In the genomic region with DNA sequence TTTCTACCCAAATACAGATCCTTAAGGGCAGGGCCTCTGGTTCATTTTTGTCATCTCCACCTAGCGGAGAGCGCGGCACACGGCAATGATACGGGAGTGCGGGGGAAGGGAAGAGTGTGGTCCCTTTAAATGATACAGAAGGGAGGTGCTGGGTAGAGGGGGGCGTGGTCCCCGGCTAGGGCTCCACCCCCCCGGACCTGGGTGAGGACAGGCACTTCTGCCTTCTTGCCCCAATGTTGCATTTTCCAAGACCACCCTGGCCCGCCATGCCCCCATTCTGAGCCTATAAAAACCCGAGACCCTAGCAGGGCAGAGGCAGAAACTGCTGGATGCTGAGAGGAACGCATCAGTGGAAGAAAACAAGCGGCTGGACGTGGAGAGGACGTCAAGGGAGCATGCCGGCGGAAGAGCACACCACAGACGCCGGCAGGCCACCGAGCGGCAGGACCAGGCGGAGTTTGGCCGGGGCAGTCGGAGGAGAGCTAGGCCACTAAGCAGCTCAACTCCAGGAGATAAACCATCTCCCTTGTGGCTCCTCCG, we compare ENCODE assay signal across 8 cellular contexts. TPM values are rescaled to one million over a fixed set of nuclear protein-coding genes. Genes with fewer than 3 reads are reported as not detected.
DNase-seq lines count a peak whose midpoint lies in the region; ATAC-seq, FAIRE-seq and TF ChIP-seq lines count a peak whose summit lies in the region.

No MANE protein-coding gene starts in this region.

- no peaks in the 10 kb centered on the region for H3K9me3 Mint-ChIP-seq in activated naive CD4-positive, alpha-beta T cell treated with anti-CD3 and anti-CD28 coated beads for 36 hours

- CTCF ChIA-PET in activated naive CD4-positive, alpha-beta T cell treated with anti-CD3 and anti-CD28 coated beads for 36 hours (lab: Charles Lee) = no interaction called here
- CTCF ChIA-PET in HepG2 (lab: Yijun Ruan, JAX; ENCODE audit: low intra/inter-chr PET ratio, low total read pairs) = no interaction called here

- peak overlapping the region in 1 of 3 experiments; percentile 44; a peak in 2 of 6 replicates for H3K4me3 ChIP-seq in HepG2 (replicated peaks in 1 of 3; ENCODE audit: insufficient read depth in 1 of 3, low read depth in 2 of 3, low read length in 3 of 3)
- H3K4me3 ChIP-seq in stomach = peak overlapping the region in 3 of 4 donors; percentile 3 to 29 (median 27)
- H3K4me3 ChIP-seq in GM23248 = no peak overlapping the region

- 82% methylated on average over 25 of the region's 25 CpGs for WGBS in HepG2 (ENCODE audit: low lambda C conversion rate)
- 56 to 70% (median 67%) methylated on average over 25 of the region's 25 CpGs for WGBS in stomach, 5 donors
- 74% methylated on average over 24 to 25 of the region's 25 CpGs for WGBS in GM23248 (ENCODE audit: low coverage in 1 of 2, low lambda C conversion rate in 2 of 2, missing lambda C conversion rate in 2 of 2), 2 experiments

- intact Hi-C loops in activated naive CD4-positive, alpha-beta T cell treated with anti-CD3 and anti-CD28 coated beads for 36 hours (cut with micrococcal nuclease) = loop anchor here (10.0 kb wide), 1 partner anchor 151 kb away; the partner anchor contains the start of gene CFAP410
- intact Hi-C loops in HepG2 (cut with micrococcal nuclease; ENCODE audit: unreplicated experiment) = loop anchor here (10.0 kb wide), 1 partner anchor 181 kb away; the partner anchor contains the start of gene PFKL
- intact Hi-C loops in stomach (cut with DNase I; ENCODE audit: low total_unique reads) = no loop called here

- TF ChIP-seq RAD21 in HepG2 (CRISPR knock-in tag; IDR thresholded peaks at IDR 0.05) = no peak

- DNase-seq in stimulated activated naive CD4-positive, alpha-beta T cell (lab: John Stamatoyannopoulos, UW) = peak in 5 of 6 experiments; percentile 12 to 56 (median 25)
- DNase-seq in stimulated activated naive CD4-positive, alpha-beta T cell treated with Interleukin-2 at 50 U/mL for 16 hours (lab: John Stamatoyannopoulos, UW) = no peak
- no peak for DNase-seq in activated naive CD4-positive, alpha-beta T cell treated with anti-CD3 and anti-CD28 coated beads for 36 hours
- DNase-seq in HepG2 (ENCODE audit: low spot score) = no peak
- no peak for DNase-seq in stomach
- DNase-seq in GM23248 = no peak
- no peak for DNase-seq in superior temporal gyrus (ENCODE audit: extremely low spot score)

- TF ChIP-seq EP300 in HepG2 (IDR thresholded peaks at IDR 0.05; ENCODE audit: low read depth in 2 of 2, low read length in 2 of 2) = no peak
- TF ChIP-seq EP300 in HepG2 (CRISPR knock-in tag; IDR thresholded peaks at IDR 0.05; ENCODE audit: borderline replicate concordance) = no peak
- no peak for TF ChIP-seq EP300 in stomach (IDR thresholded peaks at IDR 0.05)

- no peak overlapping the region for H3K27ac Mint-ChIP-seq in activated naive CD4-positive, alpha-beta T cell treated with anti-CD3 and anti-CD28 coated beads for 36 hours

- no peaks in the 10 kb centered on the region for H3F3A ChIP-seq in GM23248 (ENCODE audit: insufficient read depth)

- ATAC-seq in HepG2 = no peak
- ATAC-seq in HG03159 (IDR thresholded peaks at IDR 0.05; ENCODE audit: unreplicated experiment) = no peak

- FAIRE-seq in HepG2 (lab: Jason Lieb, UNC) = no peak

- TF ChIP-seq POLR2A in HepG2 (IDR thresholded peaks at IDR 0.05; ENCODE audit: insufficient read depth in 1 of 2, low read depth in 2 of 2, low read length in 2 of 2) = no peak
- no peak for TF ChIP-seq POLR2A in stomach (IDR thresholded peaks at IDR 0.05)

- H3K4me1 ChIP-seq in HepG2 (ENCODE audit: insufficient read depth, low read length) (peaks cover 75% of the 10 kb centered on the region), stomach (peaks cover 0 to 21% (median 12%) of the 10 kb centered on the region in 4 donors), GM23248 (ENCODE audit: insufficient read depth) (no peaks in the 10 kb centered on the region)

- H3K9ac ChIP-seq in HepG2 (ENCODE audit: insufficient read depth, low read depth, low read length) = peak overlapping the region; percentile 36; the same call in 1 of the 2 replicates
- H3K9ac ChIP-seq in GM23248 = no peak overlapping the region

- BruUV-seq in HepG2 (replicated peaks; lab: Mats Ljungman, UMichigan) = no TSS peak

- H3K27me3 Mint-ChIP-seq in activated naive CD4-positive, alpha-beta T cell treated with anti-CD3 and anti-CD28 coated beads for 36 hours (ENCODE audit: low read depth) = no peaks in the 10 kb centered on the region

- no peaks in the 10 kb centered on the region for H4K20me1 ChIP-seq in HepG2 (ENCODE audit: insufficient read depth, low read length)
- H4K20me1 ChIP-seq in GM23248 (ENCODE audit: insufficient read depth) = no peaks in the 10 kb centered on the region

- peak; percentile 34; the same call in 1 of the 2 replicates for TF ChIP-seq CTCF in HepG2 (CRISPR knock-in tag; IDR thresholded peaks at IDR 0.05)
- peak in 4 of 7 experiments; percentile 21 to 40 (median 26) for TF ChIP-seq CTCF in stomach (IDR thresholded peaks at IDR 0.05)

- in situ Hi-C loops in HepG2 (cut with HindIII; ENCODE audit: extremely low pct_ligation_motif_present, low pct_unique_long_range_greater_than_20kb) = no loop called here
- in situ Hi-C loops in GM23248 (cut with MboI) = no loop called here

- H3K9me2 ChIP-seq in GM23248 (ENCODE audit: insufficient read depth) = no peaks in the 10 kb centered on the region

- H3K36me3 Mint-ChIP-seq in activated naive CD4-positive, alpha-beta T cell treated with anti-CD3 and anti-CD28 coated beads for 36 hours (ENCODE audit: low read depth) = no peaks in the 10 kb centered on the region

- H3K36me3 ChIP-seq in HepG2 (replicated peaks in 1 of 2; ENCODE audit: control insufficient read depth in 1 of 2, insufficient read depth in 2 of 2, low read length in 2 of 2) = peaks cover 5 to 6% of the 10 kb centered on the region in 2 experiments; a peak in 2 of 5 replicates
- peaks cover 0 to under 1% (median 0%) of the 10 kb centered on the region in 4 donors for H3K36me3 ChIP-seq in stomach
- no peaks in the 10 kb centered on the region for H3K36me3 ChIP-seq in GM23248 (ENCODE audit: low read depth)

- no peak overlapping the region for H2AFZ ChIP-seq in HepG2 (ENCODE audit: low read length)
- H2AFZ ChIP-seq in GM23248 = no peak overlapping the region

- no peaks in the 10 kb centered on the region; a peak in 1 of 5 replicates for H3K27me3 ChIP-seq in HepG2 (ENCODE audit: control insufficient read depth in 1 of 2, insufficient read depth in 2 of 2, low read length in 2 of 2)
- H3K27me3 ChIP-seq in stomach = peaks cover 0 to 7% (median 0%) of the 10 kb centered on the region in 3 donors
- H3K27me3 ChIP-seq in GM23248 (replicated peaks; ENCODE audit: insufficient read depth) = peaks cover 6% of the 10 kb centered on the region; the same call in 1 of the 2 replicates

- peaks cover 3% of the 10 kb centered on the region for H3K4me1 Mint-ChIP-seq in activated naive CD4-positive, alpha-beta T cell treated with anti-CD3 and anti-CD28 coated beads for 36 hours (ENCODE audit: low read depth)

- H3K27ac ChIP-seq in HepG2 (ENCODE audit: extremely low read length, insufficient read depth, low read length) (peak overlapping the region; percentile 37), stomach (no peak overlapping the region), GM23248 (no peak overlapping the region)

- POLR2A ChIA-PET in HepG2 (lab: Yijun Ruan, JAX) = no interaction called here

- H3K4me2 ChIP-seq in HepG2 (ENCODE audit: low read depth, low read length) (peak overlapping the region; percentile 70), GM23248 (ENCODE audit: unreplicated experiment) (no peak overlapping the region)

- H3K79me2 ChIP-seq in HepG2 (ENCODE audit: insufficient read depth, low read length) (peaks cover 49% of the 10 kb centered on the region), GM23248 (ENCODE audit: insufficient read depth) (no peaks in the 10 kb centered on the region)

- peak overlapping the region; percentile 29 for H3K4me3 Mint-ChIP-seq in activated naive CD4-positive, alpha-beta T cell treated with anti-CD3 and anti-CD28 coated beads for 36 hours

- H3K9me3 ChIP-seq in HepG2 (ENCODE audit: low read length) = no peaks in the 10 kb centered on the region
- H3K9me3 ChIP-seq in stomach = no peaks in the 10 kb centered on the region
- no peaks in the 10 kb centered on the region for H3K9me3 ChIP-seq in GM23248 (ENCODE audit: low read depth)

RNA-seq across cellular contexts. Expression of gene LRRC3, which starts 30.0 kb away (rescaled TPM):
- 1 to 10 TPM; 2.5 to 2.8 TPM for total RNA-seq in activated naive CD4-positive, alpha-beta T cell treated with anti-CD3 and anti-CD28 coated beads for 36 hours
- total RNA-seq in HepG2 (2016; rRNA removed; fragmentation: Illumina TruSeq; extraction: Trizol) (3.9 and 4.8 TPM in 2 replicates), stomach (1 to 10 TPM; 1.2 to 8.0 (median 5.5) TPM)
- 0.97 and 1.1 TPM in 2 replicates for total RNA-seq in HepG2 (2016; cell fraction: cytosol; rRNA removed; fragmentation: Illumina TruSeq; extraction: Trizol; ENCODE audit: low read depth)
- 3.1 and 4.8 TPM in 2 replicates for total RNA-seq in HepG2 (2016; cell fraction: insoluble cytoplasmic fraction; rRNA removed; fragmentation: Illumina TruSeq; extraction: Trizol)
- 3.5 and 4.4 TPM in 2 replicates for total RNA-seq in HepG2 (2016; cell fraction: membrane; rRNA removed; fragmentation: Illumina TruSeq; extraction: Trizol)
- 5.2 and 5.7 TPM in 2 replicates for total RNA-seq in HepG2 (2016; cell fraction: nucleus; rRNA removed; fragmentation: Illumina TruSeq; extraction: Trizol)
- polyA plus RNA-seq in HepG2 (2011; rRNA removed) (16.5 and 24.3 TPM in 2 replicates), stomach (1 to 10 TPM in 2 of 3 donors, under 1 TPM in 1; 0.76 to 1.3 (median 1.3) TPM), GM23248 (2016; fragmentation: Nextera tagmentation; extraction: Ambion mirVana) (0.28 and 0.29 TPM in 2 replicates)
- 17.5 and 19.8 TPM in 2 replicates for polyA plus RNA-seq in HepG2 (2011; cell fraction: cytosol; rRNA removed)
- polyA plus RNA-seq in HepG2 (2011; cell fraction: nucleus; rRNA removed) = 25.9 and 31.8 TPM in 2 replicates
- polyA plus RNA-seq in HepG2 (2012) = 24.1 and 27.1 TPM in 2 replicates
- polyA plus RNA-seq in HepG2 (2016; cell fraction: cytosol; fragmentation: Illumina TruSeq; extraction: Trizol; ENCODE audit: low read depth) = 0.99 and 1.3 TPM in 2 replicates
- polyA plus RNA-seq in HepG2 (2016; cell fraction: insoluble cytoplasmic fraction; fragmentation: Illumina TruSeq; extraction: Trizol; ENCODE audit: low read depth) = 4.4 and 5.5 TPM in 2 replicates
- polyA plus RNA-seq in HepG2 (2016; cell fraction: membrane; fragmentation: Illumina TruSeq; extraction: Trizol; ENCODE audit: low read depth) = 2.9 and 3.4 TPM in 2 replicates
- polyA plus RNA-seq in HepG2 (2016; cell fraction: nucleus; fragmentation: Illumina TruSeq; extraction: Trizol; ENCODE audit: insufficient read depth, low read depth) = 10.0 TPM in 2 replicates
- 3.8 and 34.5 TPM in 2 replicates for polyA minus RNA-seq in HepG2 (2011; rRNA and poly(A)+ RNA removed; ENCODE audit: low replicate concordance)
- 16.0 and 20.9 TPM in 2 replicates for polyA minus RNA-seq in HepG2 (2011; cell fraction: cytosol; rRNA and poly(A)+ RNA removed)
- 10.4 and 13.4 TPM in 2 replicates for polyA minus RNA-seq in HepG2 (2011; cell fraction: nucleus; rRNA and poly(A)+ RNA removed)
- 0.32 and 0.38 TPM in 2 replicates for total RNA-seq in GM23248 (2014; rRNA removed; shearing (Covaris generic))

RNA-seq across cellular contexts. Expression of gene KRTAP10-1, which starts 54.7 kb away (rescaled TPM):
- not detected for total RNA-seq in activated naive CD4-positive, alpha-beta T cell treated with anti-CD3 and anti-CD28 coated beads for 36 hours
- total RNA-seq in HepG2 (2016; rRNA removed; fragmentation: Illumina TruSeq; extraction: Trizol) (not detected in 2 replicates), stomach (not detected)
- not detected in 2 replicates for total RNA-seq in HepG2 (2016; cell fraction: cytosol; rRNA removed; fragmentation: Illumina TruSeq; extraction: Trizol; ENCODE audit: low read depth)
- not detected in 2 replicates for total RNA-seq in HepG2 (2016; cell fraction: insoluble cytoplasmic fraction; rRNA removed; fragmentation: Illumina TruSeq; extraction: Trizol)
- total RNA-seq in HepG2 (2016; cell fraction: membrane; rRNA removed; fragmentation: Illumina TruSeq; extraction: Trizol) = not detected in 2 replicates
- not detected in 2 replicates for total RNA-seq in HepG2 (2016; cell fraction: nucleus; rRNA removed; fragmentation: Illumina TruSeq; extraction: Trizol)
- polyA plus RNA-seq in HepG2 (2011; rRNA removed) (not detected in 2 replicates), stomach (not detected), GM23248 (2016; fragmentation: Nextera tagmentation; extraction: Ambion mirVana) (not detected in 2 replicates)
- polyA plus RNA-seq in HepG2 (2011; cell fraction: cytosol; rRNA removed) = not detected in 2 replicates
- polyA plus RNA-seq in HepG2 (2011; cell fraction: nucleus; rRNA removed) = not detected in 2 replicates
- polyA plus RNA-seq in HepG2 (2012) = not detected in 2 replicates
- not detected in 2 replicates for polyA plus RNA-seq in HepG2 (2016; cell fraction: cytosol; fragmentation: Illumina TruSeq; extraction: Trizol; ENCODE audit: low read depth)
- polyA plus RNA-seq in HepG2 (2016; cell fraction: insoluble cytoplasmic fraction; fragmentation: Illumina TruSeq; extraction: Trizol; ENCODE audit: low read depth) = not detected in 2 replicates
- not detected in 2 replicates for polyA plus RNA-seq in HepG2 (2016; cell fraction: membrane; fragmentation: Illumina TruSeq; extraction: Trizol; ENCODE audit: low read depth)
- not detected in 2 replicates for polyA plus RNA-seq in HepG2 (2016; cell fraction: nucleus; fragmentation: Illumina TruSeq; extraction: Trizol; ENCODE audit: insufficient read depth, low read depth)
- polyA minus RNA-seq in HepG2 (2011; rRNA and poly(A)+ RNA removed; ENCODE audit: low replicate concordance) = 0.16 TPM in 1 of 2 replicates, not detected in the other
- polyA minus RNA-seq in HepG2 (2011; cell fraction: cytosol; rRNA and poly(A)+ RNA removed) = not detected in 2 replicates
- polyA minus RNA-seq in HepG2 (2011; cell fraction: nucleus; rRNA and poly(A)+ RNA removed) = not detected in 2 replicates
- total RNA-seq in GM23248 (2014; rRNA removed; shearing (Covaris generic)) = not detected in 2 replicates

Comparison
In these comparisons a context has a peak if more than half of its experiments do, and no peak if none do; other contexts are left out.
1. DNase-seq: peak in stimulated activated naive CD4-positive, alpha-beta T cell (5 of 6); none in stimulated activated naive CD4-positive, alpha-beta T cell treated with Interleukin-2 at 50 U/mL for 16 hours (single experiment), activated naive CD4-positive, alpha-beta T cell treated with anti-CD3 and anti-CD28 coated beads for 36 hours (single experiment), HepG2 (single experiment), stomach (single experiment), GM23248 (single experiment) and superior temporal gyrus (single experiment).